In the genomic region with DNA sequence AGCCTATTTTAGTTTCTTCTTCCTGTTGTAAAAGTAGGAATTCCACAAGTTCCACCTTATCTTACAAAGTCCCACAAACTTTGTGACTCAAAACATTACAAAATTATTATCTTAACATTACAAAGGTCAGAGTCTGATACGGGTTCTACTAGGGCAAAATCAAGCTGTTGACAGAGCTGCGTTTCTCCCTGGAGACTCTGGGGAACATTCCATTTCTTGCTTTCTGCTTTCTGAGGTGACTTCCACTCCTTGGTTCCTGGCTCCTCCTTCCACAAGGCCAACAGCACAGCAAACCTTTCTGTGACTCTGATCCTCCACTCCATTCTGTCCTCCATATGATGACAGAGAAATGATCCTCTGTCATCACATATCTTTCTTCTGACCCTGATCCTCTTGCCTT, we compare ENCODE assay signal across 26 cellular contexts. TPM values are rescaled to one million over a fixed set of nuclear protein-coding genes. Genes with fewer than 3 reads are reported as not detected.
A peak's percentile ranks its signal among the peaks of the same experiment; 100 is the strongest.
DNase-seq lines count a peak whose midpoint lies in the region; ATAC-seq, FAIRE-seq and TF ChIP-seq lines count a peak whose summit lies in the region.
"Had no signal": no experiment of that assay in that cellular context is flagged by ENCODE, and none has a peak within 500 bp of the region (broad histone marks: within the 10 kb centered on the region; RNA-seq: fewer than 3 reads in every experiment).

No MANE protein-coding gene starts in this region.

- H2AFZ ChIP-seq in H1 (ENCODE audit: low read length) = peak overlapping the region; percentile 81; the same call in 1 of the 2 replicates

- H3K4ac ChIP-seq in H1 (replicated peaks; ENCODE audit: insufficient read length, low read depth, low read length) = no peak overlapping the region

- H2BK120ac ChIP-seq in H1 (replicated peaks; ENCODE audit: low read depth, low read length) = no peak overlapping the region

- peak overlapping the region; percentile 85 for H3K27ac Mint-ChIP-seq in Caco-2 (ENCODE audit: unreplicated experiment)
- H3K27ac Mint-ChIP-seq in WTC11 = peak overlapping the region; percentile 36; the same call in 1 of the 2 replicates
- H3K27ac Mint-ChIP-seq: CD8-positive, alpha-beta memory T cell; T-cell had no signal

- peak overlapping the region; percentile 46 for H3K4me3 Mint-ChIP-seq in Caco-2 (ENCODE audit: unreplicated experiment)
- H3K4me3 Mint-ChIP-seq in WTC11 = no peak overlapping the region
- H3K4me3 Mint-ChIP-seq: CD8-positive, alpha-beta memory T cell; T-cell had no signal

- no peak for TF ChIP-seq RAD21 in H1 (IDR thresholded peaks at IDR 0.05 in 1 of 2, conservative IDR thresholded peaks at IDR 0.05 in 1 of 2; ENCODE audit: low read depth in 2 of 2, low read length in 2 of 2)

- H3K27me3 ChIP-seq in Caco-2 (replicated peaks; ENCODE audit: control insufficient read depth, insufficient read depth, low read length) (no peaks in the 10 kb centered on the region), H1 (replicated peaks in 1 of 4; ENCODE audit: control insufficient read depth in 3 of 4, extremely low read depth in 1 of 4, insufficient read depth in 3 of 4, low read length in 3 of 4) (no peaks in the 10 kb centered on the region)

- no peak overlapping the region for H4K8ac ChIP-seq in H1 (ENCODE audit: extremely low read depth, insufficient read depth, low read length)

- H4K20me1 ChIP-seq in H1 (replicated peaks in 1 of 2; ENCODE audit: control insufficient read depth in 1 of 2, insufficient read depth in 2 of 2, low read length in 2 of 2) = no peaks in the 10 kb centered on the region

- no peaks in the 10 kb centered on the region for H3K27me3 Mint-ChIP-seq in Caco-2 (ENCODE audit: insufficient read depth, unreplicated experiment)
- H3K27me3 Mint-ChIP-seq in WTC11 (ENCODE audit: low read depth) = no peaks in the 10 kb centered on the region

- H3K79me1 ChIP-seq in H1 (ENCODE audit: low read depth, low read length) = no peaks in the 10 kb centered on the region

- no peak overlapping the region for H3K14ac ChIP-seq in H1 (ENCODE audit: insufficient read length)

- POLR2A ChIA-PET in Caco-2 (lab: Charles Lee) = interaction anchor here (1.0 to 1.5 kb wide), 3 partner anchors 8 to 64 kb away, joined by 3 read pairs; a partner anchor contains a TSS
- POLR2A ChIA-PET in WTC11 (lab: Charles Lee) = interaction anchor here (0.6 kb wide), 1 partner anchor 157 kb away, joined by 3 read pairs; no protein-coding TSS in a partner anchor
- POLR2A ChIA-PET in H1 (lab: Charles Lee; ENCODE audit: partially characterized antibody) = no interaction called here

- CTCF ChIA-PET in Caco-2 (lab: Charles Lee) = interaction anchor here (1.0 to 1.5 kb wide), 2 partner anchors 64 to 163 kb away, joined by 4 to 6 read pairs; a partner anchor contains a TSS
- CTCF ChIA-PET in WTC11 (lab: Charles Lee) = no interaction called here
- CTCF ChIA-PET in H1 (lab: Charles Lee; ENCODE audit: partially characterized antibody) = interaction anchor here (0.6 to 0.8 kb wide), 3 partner anchors 31 to 187 kb away, joined by 3 to 4 read pairs (median 3); no protein-coding TSS in a partner anchor

- no peak for TF ChIP-seq CTCF in Caco-2 (IDR thresholded peaks at IDR 0.05; ENCODE audit: insufficient read depth in 1 of 2, low read depth in 1 of 2, low read length in 1 of 2, severe bottlenecking in 1 of 2, unreplicated experiment in 1 of 2)
- TF ChIP-seq CTCF in WTC11 (IDR thresholded peaks at IDR 0.05) = no peak
- no peak for TF ChIP-seq CTCF in H1 (IDR thresholded peaks at IDR 0.05; ENCODE audit: control extremely low read depth in 1 of 3, insufficient read depth in 1 of 3, low read depth in 1 of 3, low read length in 3 of 3)
- no peak for TF ChIP-seq CTCF in mucosa of descending colon (IDR thresholded peaks at IDR 0.05)

- H3K36me3 Mint-ChIP-seq in Caco-2 (ENCODE audit: insufficient read depth, unreplicated experiment) (peaks cover 13% of the 10 kb centered on the region), WTC11 (no peaks in the 10 kb centered on the region)
- H3K36me3 Mint-ChIP-seq: CD8-positive, alpha-beta memory T cell; T-cell had no signal

- ATAC-seq in WTC11 (no peak), mucosa of descending colon (peak; percentile 52), HG02759 (IDR thresholded peaks at IDR 0.05; ENCODE audit: unreplicated experiment) (no peak), GM21367 (IDR thresholded peaks at IDR 0.05; ENCODE audit: unreplicated experiment) (no peak), GM21529 (IDR thresholded peaks at IDR 0.05; ENCODE audit: unreplicated experiment) (no peak)
- ATAC-seq: Panc1, T-cell had no signal

- TF ChIP-seq POLR2A in H1 (IDR thresholded peaks at IDR 0.05; ENCODE audit: control extremely low read depth in 1 of 2, low read depth in 2 of 2, low read length in 2 of 2) = no peak

- peaks cover 14% of the 10 kb centered on the region; the same call in 1 of the 2 replicates for H3K9me3 ChIP-seq in Caco-2
- no peaks in the 10 kb centered on the region for H3K9me3 ChIP-seq in H1 (ENCODE audit: insufficient read depth in 2 of 2, low read depth in 1 of 2, low read length in 1 of 2)
- H3K9me3 ChIP-seq in mucosa of descending colon = no peaks in the 10 kb centered on the region
- H3K9me3 ChIP-seq: HAP-1 had no signal

- no peak overlapping the region for H2BK15ac ChIP-seq in H1 (ENCODE audit: low read length)

- WGBS in H1 (ENCODE audit: extremely low coverage in 1 of 2, insufficient coverage in 1 of 2, insufficient read length in 1 of 2, insufficient replicate concordance in 2 of 2, low coverage in 1 of 2, low lambda C conversion rate in 2 of 2, missing lambda C conversion rate in 1 of 2), 2 experiments = 94% methylated on average over 2 of the region's 2 CpGs; no CpG with 5 or more reads in 1 of the 2 experiments

- DNase-seq in Caco-2 = peak; percentile 82 to 90
- DNase-seq in WTC11 (ENCODE audit: low spot score) = no peak
- DNase-seq in H1 (ENCODE audit: low read depth in 1 of 2, low spot score in 2 of 2) = no peak
- DNase-seq in mucosa of descending colon = no peak
- DNase-seq in GDM1 (lab: John Stamatoyannopoulos, UW) = no peak
- DNase-seq: CD8-positive, alpha-beta memory T cell; DMS53; GF-D8; KG1; NCI-H1092 treated with DMSO at 0.1 percent for 48 hours; NCI-H1436 treated with DMSO at 0.1 percent for 48 hours; NCI-H1930; NCI-H226; NCI-H510A treated with DMSO at 0.1 percent for 48 hours; NCI-H748 treated with DMSO at 0.1 percent for 48 hours; SIG-M5; T-cell had no signal

- H3K36me3 ChIP-seq in Caco-2 (ENCODE audit: control insufficient read depth, insufficient read depth, low read length) (no peaks in the 10 kb centered on the region), H1 (ENCODE audit: control insufficient read depth in 2 of 4, insufficient read depth in 4 of 4, low read length in 3 of 4) (no peaks in the 10 kb centered on the region), mucosa of descending colon (ENCODE audit: low read depth) (no peaks in the 10 kb centered on the region)
- H3K36me3 ChIP-seq: HAP-1 had no signal

- H3K23ac ChIP-seq in H1 (ENCODE audit: insufficient read length) = no peak overlapping the region

- no peak overlapping the region for H2BK12ac ChIP-seq in H1 (ENCODE audit: low read depth, low read length)

- no peak overlapping the region for H3K27ac ChIP-seq in H1 (ENCODE audit: low read depth, low read length)
- H3K27ac ChIP-seq: C4-2B had no signal

- intact Hi-C loops in Caco-2 (cut with micrococcal nuclease; ENCODE audit: unreplicated experiment) = loop anchor here (1.0 to 2.0 kb wide), 3 partner anchors 54 to 64 kb away; no protein-coding TSS in a partner anchor
- intact Hi-C loops in mucosa of descending colon (cut with DNase I, micrococcal nuclease) = no loop called here

- H3K4me3 ChIP-seq in Caco-2 (ENCODE audit: low read depth, low read length) = no peak overlapping the region
- no peak overlapping the region for H3K4me3 ChIP-seq in H1 (ENCODE audit: extremely low read depth in 1 of 4, insufficient read depth in 2 of 4, low read depth in 3 of 4, low read length in 4 of 4)
- no peak overlapping the region for H3K4me3 ChIP-seq in mucosa of descending colon
- H3K4me3 ChIP-seq: HAP-1 had no signal

- no peak overlapping the region for H2BK20ac ChIP-seq in H1 (ENCODE audit: low read length)

- no peaks in the 10 kb centered on the region for H3K79me2 ChIP-seq in H1 (ENCODE audit: control insufficient read depth in 1 of 2, insufficient read depth in 2 of 2, low read length in 2 of 2)

- no peak overlapping the region for H3K9ac ChIP-seq in H1 (replicated peaks in 1 of 4; ENCODE audit: extremely low read depth in 1 of 4, low read depth in 3 of 4, low read length in 3 of 4)

- no TSS peak for BruUV-seq in Caco-2 (replicated peaks; lab: Mats Ljungman, UMichigan)

- H3K4me1 Mint-ChIP-seq in Caco-2 (ENCODE audit: low read depth, unreplicated experiment) = peaks cover 20% of the 10 kb centered on the region
- peaks cover 6% of the 10 kb centered on the region for H3K4me1 Mint-ChIP-seq in WTC11
- H3K4me1 Mint-ChIP-seq: CD8-positive, alpha-beta memory T cell; T-cell had no signal

- no peak overlapping the region for H2AK5ac ChIP-seq in H1 (ENCODE audit: low read depth, low read length)

- H3K4me1 ChIP-seq in Caco-2 (peaks cover 31% of the 10 kb centered on the region), H1 (replicated peaks in 1 of 4; ENCODE audit: control insufficient read depth in 3 of 4, insufficient read depth in 4 of 4, low read length in 3 of 4) (peaks cover 0 to 3% (median 0%) of the 10 kb centered on the region in 4 experiments; a peak in 1 of 7 replicates), mucosa of descending colon (ENCODE audit: low read depth) (no peaks in the 10 kb centered on the region)
- H3K4me1 ChIP-seq: HAP-1 had no signal

- H3K9me3 Mint-ChIP-seq in Caco-2 (ENCODE audit: unreplicated experiment) (peaks cover 40% of the 10 kb centered on the region), WTC11 (peaks cover 13% of the 10 kb centered on the region)
- H3K9me3 Mint-ChIP-seq: T-cell had no signal

- no peak for FAIRE-seq in H1 (lab: Jason Lieb, UNC)
- FAIRE-seq: D721Med, GM19239 had no signal

- no peak for TF ChIP-seq EP300 in H1 (IDR thresholded peaks at IDR 0.05; ENCODE audit: borderline replicate concordance in 1 of 2, low read depth in 2 of 2, low read length in 2 of 2)

- H3K23me2 ChIP-seq in H1 (ENCODE audit: low read depth, low read length) = no peaks in the 10 kb centered on the region

- H4K91ac ChIP-seq in H1 (replicated peaks; ENCODE audit: insufficient read length, low read length) = no peak overlapping the region

- H2BK5ac ChIP-seq in H1 (ENCODE audit: low read depth, low read length) = no peak overlapping the region

- H3K18ac ChIP-seq in H1 (ENCODE audit: extremely low read depth, low read length) = no peak overlapping the region

- H3K4me2 ChIP-seq in H1 (ENCODE audit: insufficient read depth in 1 of 2, low read depth in 2 of 2, low read length in 2 of 2) = no peak overlapping the region

- no peak overlapping the region for H3K56ac ChIP-seq in H1 (replicated peaks; ENCODE audit: insufficient read length, low read depth, low read length)

- no peak overlapping the region for H4K5ac ChIP-seq in H1 (ENCODE audit: insufficient read length, low read depth, low read length)

RNA-seq across cellular contexts. Expression of a gene that starts 10.6 kb away (rescaled TPM):
- total RNA-seq in Caco-2 (2022) (1.6 TPM in 1 of 2 replicates, not detected in the other), WTC11 (2021) (not detected in 3 replicates), mucosa of descending colon (not detected)
- total RNA-seq in H1 (2021; fragmentation: NEBNext Ultra II Directional; extraction: Animal tissue kit (Norgen Biotek cat#: 25700)) = 0.19 TPM in 1 of 2 replicates, not detected in the other
- polyA plus RNA-seq in H1 (2011; rRNA removed) = 0.08 TPM in 1 of 2 replicates, not detected in the other
- polyA plus RNA-seq in H1 (2011; cell fraction: cytosol; rRNA removed) = not detected
- not detected for polyA plus RNA-seq in H1 (2011; cell fraction: nucleus; rRNA removed)
- not detected in 4 replicates for polyA plus RNA-seq in H1 (2012, experiment 1 of 2)
- polyA plus RNA-seq in H1 (2012, experiment 2 of 2) = not detected
- 0.20 TPM for polyA plus RNA-seq in H1 (2013, experiment 1 of 2)
- polyA plus RNA-seq in H1 (2013, experiment 2 of 2) = 0.31 TPM
- polyA minus RNA-seq in H1 (2011; rRNA and poly(A)+ RNA removed) = 0.41 TPM in 1 of 2 replicates, not detected in the other
- not detected for polyA minus RNA-seq in H1 (2011; cell fraction: cytosol; rRNA and poly(A)+ RNA removed)
- polyA minus RNA-seq in H1 (2011; cell fraction: nucleus; rRNA and poly(A)+ RNA removed) = not detected
- total RNA-seq: A172; CD8-positive, alpha-beta memory T cell; T-cell had no signal
- polyA plus RNA-seq: CD8-positive, alpha-beta memory T cell had no signal

RNA-seq across cellular contexts. Expression of a gene that starts 30.2 kb away (rescaled TPM):
- total RNA-seq in Caco-2 (2022) = not detected in 2 replicates
- total RNA-seq in WTC11 (2021) = not detected in 3 replicates
- not detected in 2 replicates for total RNA-seq in H1 (2021; fragmentation: NEBNext Ultra II Directional; extraction: Animal tissue kit (Norgen Biotek cat#: 25700))
- not detected in 2 replicates for polyA plus RNA-seq in H1 (2011; rRNA removed)
- not detected for polyA plus RNA-seq in H1 (2011; cell fraction: cytosol; rRNA removed)
- not detected for polyA plus RNA-seq in H1 (2011; cell fraction: nucleus; rRNA removed)
- polyA plus RNA-seq in H1 (2012, experiment 1 of 2) = not detected in 4 replicates
- polyA plus RNA-seq in H1 (2012, experiment 2 of 2) = not detected
- polyA plus RNA-seq in H1 (2013, experiment 1 of 2) = not detected
- polyA plus RNA-seq in H1 (2013, experiment 2 of 2) = not detected
- polyA minus RNA-seq in H1 (2011; rRNA and poly(A)+ RNA removed) = not detected in 2 replicates
- not detected for polyA minus RNA-seq in H1 (2011; cell fraction: cytosol; rRNA and poly(A)+ RNA removed)
- polyA minus RNA-seq in H1 (2011; cell fraction: nucleus; rRNA and poly(A)+ RNA removed) = 0.60 TPM
- total RNA-seq in mucosa of descending colon = not detected
- total RNA-seq: A172; CD8-positive, alpha-beta memory T cell; T-cell had no signal
- polyA plus RNA-seq: CD8-positive, alpha-beta memory T cell had no signal

RNA-seq across cellular contexts. Expression of a gene that starts 34.8 kb away (rescaled TPM):
- total RNA-seq in Caco-2 (2022) (not detected in 2 replicates), WTC11 (2021) (not detected in 3 replicates), mucosa of descending colon (not detected)
- not detected in 2 replicates for total RNA-seq in H1 (2021; fragmentation: NEBNext Ultra II Directional; extraction: Animal tissue kit (Norgen Biotek cat#: 25700))
- not detected in 2 replicates for polyA plus RNA-seq in H1 (2011; rRNA removed)
- polyA plus RNA-seq in H1 (2011; cell fraction: cytosol; rRNA removed) = not detected
- polyA plus RNA-seq in H1 (2011; cell fraction: nucleus; rRNA removed) = not detected
- polyA plus RNA-seq in H1 (2012, experiment 1 of 2) = not detected in 4 replicates
- polyA plus RNA-seq in H1 (2012, experiment 2 of 2) = not detected
- polyA plus RNA-seq in H1 (2013, experiment 1 of 2) = not detected
- not detected for polyA plus RNA-seq in H1 (2013, experiment 2 of 2)
- polyA minus RNA-seq in H1 (2011; rRNA and poly(A)+ RNA removed) = not detected in 2 replicates
- not detected for polyA minus RNA-seq in H1 (2011; cell fraction: cytosol; rRNA and poly(A)+ RNA removed)
- not detected for polyA minus RNA-seq in H1 (2011; cell fraction: nucleus; rRNA and poly(A)+ RNA removed)
- total RNA-seq: A172; CD8-positive, alpha-beta memory T cell; T-cell had no signal
- polyA plus RNA-seq: CD8-positive, alpha-beta memory T cell had no signal

Comparison
In these comparisons a context has a peak if more than half of its experiments do, and no peak if none do; other contexts are left out.
1. DNase-seq: peak in Caco-2 (2 of 2); none in WTC11 (single experiment), H1 (0 of 2), mucosa of descending colon (0 of 3) and GDM1 (single experiment).